11 cellular contexts compared by ENCODE assay signal in genomic region chr14:60485057-60485599, GRCh38. TPM values are rescaled to one million over a fixed set of nuclear protein-coding genes. Genes with fewer than 3 reads are reported as not detected.
DNase-seq lines count a peak whose midpoint lies in the region; ATAC-seq and TF ChIP-seq lines count a peak whose summit lies in the region.
"Had no signal": no experiment of that assay in that cellular context is flagged by ENCODE, and none has a peak within 500 bp of the region (broad histone marks: within the 10 kb centered on the region; RNA-seq: fewer than 3 reads in every experiment).

No MANE protein-coding gene starts in this region.

- intact Hi-C loops in esophagus muscularis mucosa (cut with DNase I) = no loop called here
- intact Hi-C loops in posterior vena cava (cut with DNase I) = no loop called here

- H3K4me1 Mint-ChIP-seq in progenitor cell of endocrine pancreas (ENCODE audit: low read depth) = no peaks in the 10 kb centered on the region
- H3K4me1 Mint-ChIP-seq in T-helper 17 cell = no peaks in the 10 kb centered on the region
- H3K4me1 Mint-ChIP-seq: natural killer cell had no signal

- H3K36me3 ChIP-seq in esophagus muscularis mucosa = no peaks in the 10 kb centered on the region

- H3K27me3 Mint-ChIP-seq in progenitor cell of endocrine pancreas (peaks cover 20% of the 10 kb centered on the region), T-helper 17 cell (peaks cover 10% of the 10 kb centered on the region)

- no peak overlapping the region for H3K27ac Mint-ChIP-seq in progenitor cell of endocrine pancreas
- no peak overlapping the region for H3K27ac Mint-ChIP-seq in T-helper 17 cell
- H3K27ac Mint-ChIP-seq: natural killer cell had no signal

- TF ChIP-seq EP300 in esophagus muscularis mucosa (IDR thresholded peaks at IDR 0.05) = no peak

- H3K4me3 ChIP-seq in NB4 (ENCODE audit: low read depth, low read length) = peak overlapping the region; percentile 63
- peak overlapping the region; percentile 35 to 47 (median 39) for H3K4me3 ChIP-seq in esophagus muscularis mucosa
- H3K4me3 ChIP-seq: PC-9 had no signal

- H3K9me3 ChIP-seq in esophagus muscularis mucosa (peaks cover 0 to 11% (median 8%) of the 10 kb centered on the region in 4 donors), T-helper 17 cell (ENCODE audit: control insufficient read depth, low read length, poor library complexity, severe bottlenecking) (no peaks in the 10 kb centered on the region)

- H3K27ac ChIP-seq in C4-2B = peak overlapping the region; percentile 31; the same call in 1 of the 2 replicates
- no peak overlapping the region for H3K27ac ChIP-seq in esophagus muscularis mucosa (replicated peaks in 1 of 4)
- H3K27ac ChIP-seq: PC-9 had no signal

- DNase-seq in NB4 (ENCODE audit: low read depth) (no peak), esophagus muscularis mucosa (ENCODE audit: extremely low spot score) (no peak), progenitor cell of endocrine pancreas (ENCODE audit: low spot score, unreplicated experiment) (no peak), posterior vena cava (ENCODE audit: low spot score) (no peak), T-helper 17 cell (no peak), SIG-M5 treated with dmso at 0.1 percent for 504 hours (lab: John Stamatoyannopoulos, UW; ENCODE audit: unreplicated experiment) (no peak), NCI-H1105 treated with DMSO at 0.1 percent for 48 hours (lab: John Stamatoyannopoulos, UW) (no peak)
- DNase-seq: natural killer cell, NCI-H187 treated with DMSO at 0.1 percent for 48 hours, PC-9 had no signal

- peaks cover 7% of the 10 kb centered on the region for H3K9me3 Mint-ChIP-seq in progenitor cell of endocrine pancreas (ENCODE audit: low read depth)

- H3K4me1 ChIP-seq in esophagus muscularis mucosa = peaks cover 10 to 12% (median 11%) of the 10 kb centered on the region in 4 donors

- WGBS in esophagus muscularis mucosa = 9% methylated on average over 18 of the region's 25 CpGs

- TF ChIP-seq CTCF in C4-2B (conservative IDR thresholded peaks at IDR 0.05) (no peak), NB4 (IDR thresholded peaks at IDR 0.05; ENCODE audit: low read depth, low read length) (no peak), esophagus muscularis mucosa (IDR thresholded peaks at IDR 0.05) (no peak), progenitor cell of endocrine pancreas (IDR thresholded peaks at IDR 0.05; ENCODE audit: unreplicated experiment) (no peak)

- H3K4me3 Mint-ChIP-seq in progenitor cell of endocrine pancreas (ENCODE audit: low read depth) (peak overlapping the region; percentile 70), T-helper 17 cell (no peak overlapping the region)
- H3K4me3 Mint-ChIP-seq: natural killer cell had no signal

- TF ChIP-seq POLR2A in NB4 (IDR thresholded peaks at IDR 0.05; ENCODE audit: extremely low read depth, insufficient read length) = no peak
- TF ChIP-seq POLR2A in esophagus muscularis mucosa (IDR thresholded peaks at IDR 0.05; ENCODE audit: low read depth) = no peak

- peaks cover 6 to 55% (median 20%) of the 10 kb centered on the region in 4 donors for H3K27me3 ChIP-seq in esophagus muscularis mucosa

- peaks cover 4% of the 10 kb centered on the region for H3K36me3 Mint-ChIP-seq in progenitor cell of endocrine pancreas (ENCODE audit: insufficient read depth)
- no peaks in the 10 kb centered on the region for H3K36me3 Mint-ChIP-seq in T-helper 17 cell (ENCODE audit: low read depth)
- H3K36me3 Mint-ChIP-seq: natural killer cell had no signal

- ATAC-seq in T-helper 17 cell = no peak

RNA-seq across cellular contexts. Expression of gene C14orf39, which starts 0.7 kb away (rescaled TPM):
- total RNA-seq in esophagus muscularis mucosa (1 to 10 TPM in 1 of 4 donors, under 1 TPM in 2, not detected in 1; 0.29 to 3.7 (median 0.50) TPM), progenitor cell of endocrine pancreas (0.73 and 1.4 TPM in 2 replicates), posterior vena cava (under 1 TPM in 1 of 2 donors, not detected in 1; 0.43 TPM), T-helper 17 cell (not detected)
- total RNA-seq: natural killer cell, PC-9 had no signal

RNA-seq across cellular contexts. Expression of gene SIX6, which starts 23.8 kb away (rescaled TPM):
- total RNA-seq in esophagus muscularis mucosa (not detected), progenitor cell of endocrine pancreas (not detected in 2 replicates), posterior vena cava (not detected), T-helper 17 cell (not detected)
- total RNA-seq: natural killer cell, PC-9 had no signal
